Comparison of ENCODE assay signal across 14 cellular contexts in the genomic region with DNA sequence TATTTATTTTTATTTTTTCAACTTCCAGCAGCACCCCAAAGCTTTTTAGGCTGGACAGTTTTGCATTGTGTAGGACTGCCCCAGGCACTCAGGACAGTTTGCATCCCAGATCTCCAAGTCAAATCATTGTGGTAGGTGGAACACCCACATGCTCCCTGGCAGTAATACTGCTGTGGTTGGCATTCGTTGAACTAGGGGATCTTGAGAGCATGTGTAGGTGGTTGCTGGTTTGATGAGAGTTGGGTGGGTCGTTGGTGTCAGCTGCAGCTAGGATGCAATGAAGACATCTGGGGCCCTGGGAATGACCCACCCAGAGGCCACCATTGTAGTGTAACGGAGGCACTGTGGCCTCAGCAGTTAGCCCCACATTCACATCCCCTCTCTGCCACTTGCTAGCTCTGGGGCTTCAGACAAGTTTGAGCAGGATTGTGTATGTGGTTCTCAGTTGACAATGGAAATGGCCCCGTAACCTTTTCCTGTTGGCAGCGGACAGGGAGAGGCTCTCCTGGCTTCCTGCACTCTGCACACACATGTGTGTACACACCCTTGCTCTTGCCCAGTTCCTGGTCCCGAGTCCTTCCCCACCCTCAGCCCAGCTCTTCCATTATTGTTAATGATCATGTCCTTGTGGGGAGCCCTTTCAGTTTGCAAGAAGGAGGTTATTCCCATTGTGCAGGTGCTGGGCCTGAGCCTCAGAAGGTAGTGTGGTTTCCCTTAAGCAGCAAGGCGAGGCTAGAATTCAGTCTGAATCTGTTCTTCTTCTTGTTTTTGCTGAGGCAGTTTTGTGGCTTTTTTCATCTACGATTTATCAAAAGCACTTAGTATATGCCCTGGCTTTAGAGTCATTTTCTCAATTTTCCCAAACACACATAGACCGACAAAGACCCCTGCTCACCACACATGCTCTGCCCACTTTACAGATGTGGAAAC. TPM values are rescaled to one million over a fixed set of nuclear protein-coding genes. Genes with fewer than 3 reads are reported as not detected.
DNase-seq lines count a peak whose midpoint lies in the region; ATAC-seq and TF ChIP-seq lines count a peak whose summit lies in the region.
"Had no signal": no experiment of that assay in that cellular context is flagged by ENCODE, and none has a peak within 500 bp of the region (broad histone marks: within the 10 kb centered on the region; RNA-seq: fewer than 3 reads in every experiment).

No MANE protein-coding gene starts in this region.

- peaks cover 16% of the 10 kb centered on the region for H3K27me3 Mint-ChIP-seq in neural progenitor cell (ENCODE audit: insufficient read depth, low read depth)
- H3K27me3 Mint-ChIP-seq: T-cell had no signal

- DNase-seq in DND-41 (no peak), dermis microvascular lymphatic vessel endothelial cell (ENCODE audit: low read depth in 2 of 2) (peak; percentile 57 to 84), neural progenitor cell (ENCODE audit: low spot score) (no peak), lower leg skin (ENCODE audit: low spot score in 2 of 2) (no peak), coronary artery (ENCODE audit: low spot score) (no peak)
- DNase-seq: DMS 273 treated with DMSO at 0.1 percent for 48 hours; natural killer cell; NCI-H524 treated with DMSO at 0.1 percent for 48 hours; stimulated activated CD4-positive, alpha-beta T cell treated with anti-CD3 and anti-CD28 coated beads, Interleukin-4, amount 100 ng/mL, for 4 hours; T-cell had no signal

- H3K9ac ChIP-seq in DND-41 (ENCODE audit: low read depth, low read length) (no peak overlapping the region), neural progenitor cell (no peak overlapping the region)

- TF ChIP-seq CTCF in DND-41 (IDR thresholded peaks at IDR 0.05; ENCODE audit: borderline replicate concordance, extremely low read depth, low read length, poor library complexity, severe bottlenecking) (no peak), neural progenitor cell (IDR thresholded peaks at IDR 0.05) (no peak), lower leg skin (IDR thresholded peaks at IDR 0.05) (no peak), coronary artery (IDR thresholded peaks at IDR 0.05) (no peak)

- H4K20me1 ChIP-seq in DND-41 (ENCODE audit: insufficient read depth, low read length) (peaks cover 55% of the 10 kb centered on the region), neural progenitor cell (ENCODE audit: low read depth) (no peaks in the 10 kb centered on the region)

- no peak for TF ChIP-seq POLR2A in lower leg skin (IDR thresholded peaks at IDR 0.05)

- peak; percentile 29; the same call in 1 of the 3 replicates for ATAC-seq in DND-41 (ENCODE audit: insufficient read depth, low read depth)
- no peak for ATAC-seq in HG02571 (IDR thresholded peaks at IDR 0.05; ENCODE audit: unreplicated experiment)
- no peak for ATAC-seq in GM19455 (IDR thresholded peaks at IDR 0.05; ENCODE audit: unreplicated experiment)
- ATAC-seq: natural killer cell, T-cell had no signal

- H3K36me3 ChIP-seq in DND-41 (ENCODE audit: insufficient read depth, low read length) = peaks cover 10% of the 10 kb centered on the region; the same call in 1 of the 2 replicates
- peaks cover 7% of the 10 kb centered on the region; the same call in 1 of the 2 replicates for H3K36me3 ChIP-seq in KOPT-K1 (ENCODE audit: insufficient read depth, low read length)
- H3K36me3 ChIP-seq in neural progenitor cell = no peaks in the 10 kb centered on the region
- H3K36me3 ChIP-seq: upper lobe of left lung had no signal

- H2AFZ ChIP-seq in DND-41 (ENCODE audit: low read depth, low read length) (no peak overlapping the region), neural progenitor cell (replicated peaks) (peak overlapping the region; percentile 92)

- H3K36me3 Mint-ChIP-seq in neural progenitor cell = no peaks in the 10 kb centered on the region
- H3K36me3 Mint-ChIP-seq: natural killer cell had no signal

- H3K79me2 ChIP-seq in DND-41 (ENCODE audit: insufficient read depth, low read length) (peaks cover 51% of the 10 kb centered on the region; the same call in 1 of the 2 replicates), neural progenitor cell (ENCODE audit: low read depth) (no peaks in the 10 kb centered on the region)

- H3K4me1 Mint-ChIP-seq in neural progenitor cell = peaks cover 46% of the 10 kb centered on the region

- H3K4me2 ChIP-seq in DND-41 (ENCODE audit: insufficient read depth, low read length) (no peak overlapping the region), neural progenitor cell (peak overlapping the region; percentile 45)

- H3K9me3 ChIP-seq in DND-41 (ENCODE audit: insufficient read depth, low read length, severe bottlenecking) = peaks cover 16% of the 10 kb centered on the region
- H3K9me3 ChIP-seq in KOPT-K1 (ENCODE audit: insufficient read depth, low read length, poor library complexity, severe bottlenecking) = peaks cover 17% of the 10 kb centered on the region
- H3K9me3 ChIP-seq in neural progenitor cell (ENCODE audit: low read depth) = no peaks in the 10 kb centered on the region

- 51 to 58% methylated on average over 9 of the region's 9 CpGs for WGBS in lower leg skin, 2 donors

- H3K4me3 Mint-ChIP-seq in neural progenitor cell = no peak overlapping the region
- H3K4me3 Mint-ChIP-seq: natural killer cell had no signal

- intact Hi-C loops in lower leg skin (cut with DNase I; ENCODE audit: low total_unique reads) = no loop called here

- peak overlapping the region; percentile 63 for H3K27ac Mint-ChIP-seq in neural progenitor cell
- H3K27ac Mint-ChIP-seq: natural killer cell had no signal

- H3K4me1 ChIP-seq in DND-41 (ENCODE audit: insufficient read depth, low read length) = no peaks in the 10 kb centered on the region
- peaks cover 14% of the 10 kb centered on the region for H3K4me1 ChIP-seq in neural progenitor cell

- H3K4me3 ChIP-seq in DND-41 (ENCODE audit: low read depth in 1 of 2, low read length in 2 of 2) (no peak overlapping the region), neural progenitor cell (no peak overlapping the region), lower leg skin (ENCODE audit: low read depth, poor library complexity, severe bottlenecking) (no peak overlapping the region), coronary artery (no peak overlapping the region)
- H3K4me3 ChIP-seq: upper lobe of left lung had no signal

- H3K9me3 Mint-ChIP-seq in neural progenitor cell = peaks cover 10% of the 10 kb centered on the region

- no peaks in the 10 kb centered on the region for H3F3A ChIP-seq in neural progenitor cell (ENCODE audit: low read depth)

- H3K27ac ChIP-seq in DND-41 (ENCODE audit: low read length) = no peak overlapping the region
- peak overlapping the region; percentile 49 for H3K27ac ChIP-seq in KOPT-K1 (ENCODE audit: low read depth, low read length, poor library complexity, severe bottlenecking)
- H3K27ac ChIP-seq in neural progenitor cell = no peak overlapping the region
- H3K27ac ChIP-seq in coronary artery = no peak overlapping the region

- H3K27me3 ChIP-seq in DND-41 (ENCODE audit: insufficient read depth, low read length, poor library complexity) (no peaks in the 10 kb centered on the region), neural progenitor cell (no peaks in the 10 kb centered on the region)
- H3K27me3 ChIP-seq: upper lobe of left lung had no signal

RNA-seq across cellular contexts. Expression of gene PPARGC1B, which starts 46.5 kb away (rescaled TPM):
- total RNA-seq in dermis microvascular lymphatic vessel endothelial cell = 1.8 and 2.8 TPM in 2 replicates
- total RNA-seq in neural progenitor cell (ENCODE audit: low replicate concordance) = 0.36 and 0.71 TPM in 2 replicates
- total RNA-seq in lower leg skin = 10 to 100 TPM in 1 of 4 donors, 1 to 10 TPM in 3; 6.7 to 12.5 (median 9.5) TPM

Comparison
In these comparisons a context has a peak if more than half of its experiments do, and no peak if none do; other contexts are left out.
1. DNase-seq: peak in dermis microvascular lymphatic vessel endothelial cell (2 of 2); none in DND-41 (single experiment), neural progenitor cell (single experiment), lower leg skin (0 of 2) and coronary artery (single experiment).